16 cellular contexts compared by ENCODE assay signal in genomic region chr12:19837543-19837942, GRCh38.
DNase-seq lines count a peak whose midpoint lies in the region; ATAC-seq and TF ChIP-seq lines count a peak whose summit lies in the region.
"Had no signal": no experiment of that assay in that cellular context is flagged by ENCODE, and none has a peak within 500 bp of the region (broad histone marks: within the 10 kb centered on the region; RNA-seq: fewer than 3 reads in every experiment).

No MANE protein-coding gene starts in this region.

- no peak for TF ChIP-seq CTCF in left ventricle myocardium inferior (IDR thresholded peaks at IDR 0.05; ENCODE audit: borderline replicate concordance)
- no peak for TF ChIP-seq CTCF in fibroblast of the aortic adventitia (IDR thresholded peaks at IDR 0.05; ENCODE audit: insufficient read depth, low read length)

- intact Hi-C loops in left ventricle myocardium superior (cut with micrococcal nuclease) (no loop called here), left ventricle myocardium inferior (cut with micrococcal nuclease) (no loop called here)

- H3K27me3 ChIP-seq in left ventricle myocardium inferior (ENCODE audit: low read depth): no peaks in the 10 kb centered on the region
- H3K27me3 ChIP-seq: BLaER1 had no signal

- DNase-seq in left ventricle myocardium superior (no peak), left ventricle myocardium inferior (no peak), NCI-H446 treated with DMSO at 0.1 percent for 48 hours (lab: John Stamatoyannopoulos, UW) (peak; percentile 7), fibroblast of the aortic adventitia (ENCODE audit: low read depth) (peak; percentile 51), dermis blood vessel endothelial cell (no peak)
- DNase-seq: Caco-2; CD4-positive, CD25-positive, alpha-beta regulatory T cell; CD8-positive, alpha-beta T cell; DMS153; DND-41; H9 had no signal

- no peaks in the 10 kb centered on the region for H3K36me3 ChIP-seq in left ventricle myocardium inferior
- H3K36me3 ChIP-seq: BLaER1 had no signal

- peak; percentile 28 for ATAC-seq in left ventricle myocardium superior
- no peak for ATAC-seq in GM19328 (IDR thresholded peaks at IDR 0.05; ENCODE audit: unreplicated experiment)
- ATAC-seq: CD8-positive, alpha-beta T cell; GM23338; HCT116 had no signal

- no peak overlapping the region for H3K4me3 ChIP-seq in left ventricle myocardium inferior
- H3K4me3 ChIP-seq in fibroblast of the aortic adventitia (ENCODE audit: low read depth, low read length): no peak overlapping the region
- H3K4me3 ChIP-seq: BLaER1, GM23338 had no signal

- no peak overlapping the region for H3K27ac ChIP-seq in left ventricle myocardium inferior (replicated peaks)
- H3K27ac ChIP-seq: BLaER1, C4-2B had no signal

- peaks cover 7% of the 10 kb centered on the region for H3K9me3 ChIP-seq in left ventricle myocardium inferior (replicated peaks)
- H3K9me3 ChIP-seq: BLaER1, Caco-2 had no signal

- peaks cover 11% of the 10 kb centered on the region for H3K4me1 ChIP-seq in left ventricle myocardium inferior
- H3K4me1 ChIP-seq: BLaER1, Caco-2 had no signal

Comparison
In these comparisons a context has a peak if more than half of its experiments do, and no peak if none do; other contexts are left out.
1. DNase-seq: peak in NCI-H446 treated with DMSO at 0.1 percent for 48 hours (single experiment) and fibroblast of the aortic adventitia (single experiment); none in left ventricle myocardium superior (single experiment), left ventricle myocardium inferior (single experiment) and dermis blood vessel endothelial cell (single experiment).